ENCODE assay signal across 17 cellular contexts in genomic region chr17:2685696-2686095, GRCh38. TPM values are rescaled to one million over a fixed set of nuclear protein-coding genes. Genes with fewer than 3 reads are reported as not detected.
A peak's percentile ranks its signal among the peaks of the same experiment; 100 is the strongest.
DNase-seq lines count a peak whose midpoint lies in the region; ATAC-seq and TF ChIP-seq lines count a peak whose summit lies in the region.
"Had no signal": no experiment of that assay in that cellular context is flagged by ENCODE, and none has a peak within 500 bp of the region (broad histone marks: within the 10 kb centered on the region; RNA-seq: fewer than 3 reads in every experiment).

No MANE protein-coding gene starts in this region.

- WGBS in psoas muscle, 3 donors: 71 to 86% (median 71%) methylated on average over 15 of the region's 15 CpGs

- CTCF ChIA-PET in HEK293T (lab: Yijun Ruan, JAX): no interaction called here

- no peak for TF ChIP-seq CTCF in psoas muscle (IDR thresholded peaks at IDR 0.05)

- no peak for ATAC-seq in left ventricle myocardium superior
- ATAC-seq in psoas muscle: peak in 3 of 4 donors; percentile 2 to 7 (median 4)

- POLR2A ChIA-PET in HEK293T (lab: Yijun Ruan, JAX): no interaction called here

- peak; percentile 18 for DNase-seq in D341Med (ENCODE audit: low spot score)
- peak; percentile 5 for DNase-seq in HEK293T (ENCODE audit: extremely low spot score)
- DNase-seq in left ventricle myocardium superior: peak; percentile 27
- peak in 1 of 2 donors; percentile 56 for DNase-seq in psoas muscle
- no peak for DNase-seq in epidermal melanocyte (ENCODE audit: insufficient read length, low spot score)
- DNase-seq in MV-4-11 (lab: John Stamatoyannopoulos, UW): no peak
- DNase-seq in NOMO-1 treated with DMSO at 0.1 percent for 48 hours (lab: John Stamatoyannopoulos, UW; ENCODE audit: unreplicated experiment): no peak
- DNase-seq: activated CD4-positive, alpha-beta T cell treated with anti-CD3 and anti-CD28 coated beads for 1 hour; activated naive CD4-positive, alpha-beta T cell treated with anti-CD3 and anti-CD28 coated beads, Interleukin-2, amount 50 U/mL, for 16 hours; GF-D8; Karpas-422; NCI-H2171; NCI-H748 treated with DMSO at 0.1 percent for 48 hours; nephron progenitor cell; OCI-M1 had no signal

- H3K27ac ChIP-seq in psoas muscle: peak overlapping the region; percentile 73

- H3K4me1 ChIP-seq in psoas muscle: peaks cover 38% of the 10 kb centered on the region

- H3K27me3 ChIP-seq in psoas muscle (ENCODE audit: insufficient read depth in 3 of 3, low read length in 2 of 3): no peaks in the 10 kb centered on the region
- H3K27me3 ChIP-seq: ascending aorta, BLaER1 had no signal

- H3K4me3 ChIP-seq in psoas muscle: no peak overlapping the region
- H3K4me3 ChIP-seq: ascending aorta, BLaER1 had no signal

- peaks cover 0 to 55% of the 10 kb centered on the region in 2 donors for H3K36me3 ChIP-seq in psoas muscle (ENCODE audit: insufficient read depth in 1 of 2, low read depth in 1 of 2)

- intact Hi-C loops in left ventricle myocardium superior (cut with micrococcal nuclease): no loop called here
- intact Hi-C loops in psoas muscle (cut with DNase I): loop anchor here (2.0 kb wide), 1 partner anchor 21 kb away; no protein-coding TSS in a partner anchor

- H3K9me3 ChIP-seq in psoas muscle: no peaks in the 10 kb centered on the region
- H3K9me3 ChIP-seq: ascending aorta, BLaER1 had no signal

TF ChIP-seq in HEK293T, 16 proteins besides CTCF, POLR2A, EP300 and RAD21:
- no peak for TF ChIP-seq CTBP1 (IDR thresholded peaks at IDR 0.05; ENCODE audit: borderline replicate concordance)
- no peak for TF ChIP-seq HDGF (IDR thresholded peaks at IDR 0.05; ENCODE audit: borderline replicate concordance)
- TF ChIP-seq SUZ12 (IDR thresholded peaks at IDR 0.05): no peak
- no peak for TF ChIP-seq FOXK2 (IDR thresholded peaks at IDR 0.05)
- TF ChIP-seq NFRKB (IDR thresholded peaks at IDR 0.05): no peak
- no peak for TF ChIP-seq ARNT (IDR thresholded peaks at IDR 0.05)
- TF ChIP-seq L3MBTL2 (conservative IDR thresholded peaks at IDR 0.05): no peak
- TF ChIP-seq SP1 (IDR thresholded peaks at IDR 0.05): no peak
- TF ChIP-seq TARDBP (IDR thresholded peaks at IDR 0.05): no peak
- no peak for TF ChIP-seq ZNF384 (IDR thresholded peaks at IDR 0.05)
- no peak for TF ChIP-seq FOXA1 (IDR thresholded peaks at IDR 0.05)
- no peak for TF ChIP-seq ELF4 (IDR thresholded peaks at IDR 0.05)
- TF ChIP-seq BHLHE40 (IDR thresholded peaks at IDR 0.05; ENCODE audit: borderline replicate concordance): no peak
- TF ChIP-seq FOXM1 (IDR thresholded peaks at IDR 0.05; ENCODE audit: borderline replicate concordance): no peak
- TF ChIP-seq, protein P1, sequence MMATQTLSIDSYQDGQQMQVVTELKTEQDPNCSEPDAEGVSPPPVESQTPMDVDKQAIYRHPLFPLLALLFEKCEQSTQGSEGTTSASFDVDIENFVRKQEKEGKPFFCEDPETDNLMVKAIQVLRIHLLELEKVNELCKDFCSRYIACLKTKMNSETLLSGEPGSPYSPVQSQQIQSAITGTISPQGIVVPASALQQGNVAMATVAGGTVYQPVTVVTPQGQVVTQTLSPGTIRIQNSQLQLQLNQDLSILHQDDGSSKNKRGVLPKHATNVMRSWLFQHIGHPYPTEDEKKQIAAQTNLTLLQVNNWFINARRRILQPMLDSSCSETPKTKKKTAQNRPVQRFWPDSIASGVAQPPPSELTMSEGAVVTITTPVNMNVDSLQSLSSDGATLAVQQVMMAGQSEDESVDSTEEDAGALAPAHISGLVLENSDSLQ (IDR thresholded peaks at IDR 0.05): no peak
- TF ChIP-seq LEF1 (IDR thresholded peaks at IDR 0.05; ENCODE audit: borderline replicate concordance): no peak

RNA-seq across cellular contexts. Expression of gene CLUH, which starts 25.9 kb away (rescaled TPM):
- total RNA-seq in left ventricle myocardium superior (205 TPM), psoas muscle (100 to 1,000 TPM; 105 to 218 (median 132) TPM)
- 100 to 1,000 TPM in 2 of 3 donors, 10 to 100 TPM in 1; 92.2 to 130 (median 117) TPM for polyA plus RNA-seq in psoas muscle

Comparison
In these comparisons a context has a peak if more than half of its experiments do, and no peak if none do; other contexts are left out.
1. DNase-seq: peak in D341Med (single experiment), HEK293T (single experiment) and left ventricle myocardium superior (single experiment); none in epidermal melanocyte (single experiment), MV-4-11 (single experiment) and NOMO-1 treated with DMSO at 0.1 percent for 48 hours (single experiment).